Comparison of ENCODE assay signal across 8 cellular contexts in the genomic region with DNA sequence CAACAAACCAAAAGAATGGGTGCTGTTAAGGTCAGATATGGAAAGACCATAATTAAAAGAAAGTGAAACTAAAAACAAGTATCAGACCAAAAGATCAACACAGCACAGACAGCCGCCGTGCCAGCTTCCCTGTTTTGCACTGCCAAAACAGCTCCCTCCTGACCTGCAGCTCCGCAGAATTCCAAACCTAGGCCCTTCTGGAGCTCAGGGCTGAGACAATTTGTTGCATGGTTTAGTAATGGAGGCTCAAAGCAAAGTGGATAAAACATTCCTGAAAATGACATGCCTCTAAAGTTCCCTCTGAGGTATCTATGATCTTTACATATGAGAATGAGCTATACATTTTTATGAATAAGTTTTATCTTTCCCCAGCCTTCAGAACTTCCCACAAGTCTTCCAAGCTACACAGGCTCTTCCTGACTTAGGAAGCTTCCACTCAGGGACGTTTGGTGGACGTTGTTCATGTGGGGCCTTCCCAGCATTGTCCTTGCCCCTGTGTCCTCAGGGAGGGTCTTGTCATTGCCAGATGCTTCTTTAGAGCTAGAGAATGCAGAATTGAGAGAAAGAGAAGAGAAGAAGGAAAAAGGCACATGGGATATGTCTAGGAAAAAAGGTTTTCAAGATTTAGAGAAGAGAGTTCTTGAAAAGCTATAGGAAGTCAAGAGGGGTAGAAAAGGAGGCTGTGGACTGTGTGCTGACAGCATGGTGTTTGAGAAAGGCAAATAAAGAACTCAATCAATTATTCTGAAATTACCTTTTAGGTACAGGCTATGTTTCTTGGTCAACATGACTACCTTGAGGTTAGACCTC. TPM values are rescaled to one million over a fixed set of nuclear protein-coding genes. Genes with fewer than 3 reads are reported as not detected.
DNase-seq lines count a peak whose midpoint lies in the region; ATAC-seq and TF ChIP-seq lines count a peak whose summit lies in the region.

No MANE protein-coding gene starts in this region.

- ATAC-seq in HG03064 (IDR thresholded peaks at IDR 0.05; ENCODE audit: low read depth, unreplicated experiment) (peak; percentile 87), RWPE2 (ENCODE audit: low read depth) (peak; percentile 71)

- H3K9me3 ChIP-seq in RWPE2 (ENCODE audit: severe bottlenecking): no peaks in the 10 kb centered on the region

- DNase-seq in SIG-M5 treated with dmso at 0.1 percent for 504 hours (lab: John Stamatoyannopoulos, UW; ENCODE audit: unreplicated experiment): peak; percentile 38
- DNase-seq in SIG-M5 (lab: John Stamatoyannopoulos, UW): no peak
- no peak for DNase-seq in RWPE2 (ENCODE audit: low spot score)
- DNase-seq in immature natural killer cell: peak; percentile 48 to 57 (median 51)
- peak; percentile 6 to 14 for DNase-seq in stimulated activated CD4-positive, alpha-beta T cell treated with anti-CD3 and anti-CD28 coated beads, Interleukin-1b, Interleukin-23, amount 100 ng/mL, for 4 hours (ENCODE audit: low read depth in 2 of 2)
- DNase-seq in NCI-H524 treated with DMSO at 0.1 percent for 48 hours (lab: John Stamatoyannopoulos, UW): no peak

- H3K27me3 Mint-ChIP-seq in immature natural killer cell (ENCODE audit: low read depth in 3 of 3): no peaks in the 10 kb centered on the region

- no peaks in the 10 kb centered on the region for H3K36me3 Mint-ChIP-seq in immature natural killer cell

- no peak overlapping the region for H3K4me3 ChIP-seq in RWPE2 (ENCODE audit: severe bottlenecking)

- peaks cover 19 to 20% of the 10 kb centered on the region in 2 donors for H3K4me1 Mint-ChIP-seq in immature natural killer cell

- no peaks in the 10 kb centered on the region for H3K9me3 Mint-ChIP-seq in immature natural killer cell

- H3K27ac ChIP-seq in RWPE2 (ENCODE audit: poor library complexity, severe bottlenecking) (no peak overlapping the region), angular gyrus (ENCODE audit: low read depth, low read length) (peak overlapping the region; percentile 5)

- peak overlapping the region; percentile 82 to 88 (median 84) for H3K4me3 Mint-ChIP-seq in immature natural killer cell

- peak overlapping the region; percentile 86 to 95 (median 94) for H3K27ac Mint-ChIP-seq in immature natural killer cell

- H3K4me1 ChIP-seq in RWPE2 (ENCODE audit: insufficient read depth, poor library complexity, severe bottlenecking): peaks cover 8% of the 10 kb centered on the region

- TF ChIP-seq CTCF in RWPE2 (IDR thresholded peaks at IDR 0.05; ENCODE audit: poor library complexity, severe bottlenecking): no peak

- H3K36me3 ChIP-seq in RWPE2 (ENCODE audit: low read depth): no peaks in the 10 kb centered on the region

- no peaks in the 10 kb centered on the region for H3K27me3 ChIP-seq in RWPE2 (ENCODE audit: insufficient read depth, poor library complexity, severe bottlenecking)

RNA-seq across cellular contexts. Expression of a gene that starts 28.4 kb away (rescaled TPM):
- polyA plus RNA-seq in immature natural killer cell: 10 to 100 TPM; 28.4 to 90.8 (median 34.2) TPM

Comparison
In these comparisons a context has a peak if more than half of its experiments do, and no peak if none do; other contexts are left out.
1. DNase-seq: peak in SIG-M5 treated with dmso at 0.1 percent for 504 hours (single experiment), immature natural killer cell (3 of 3) and stimulated activated CD4-positive, alpha-beta T cell treated with anti-CD3 and anti-CD28 coated beads, Interleukin-1b, Interleukin-23, amount 100 ng/mL, for 4 hours (2 of 2); none in SIG-M5 (single experiment), RWPE2 (single experiment) and NCI-H524 treated with DMSO at 0.1 percent for 48 hours (single experiment).